ENCODE assay signal across 19 cellular contexts in the genomic region with DNA sequence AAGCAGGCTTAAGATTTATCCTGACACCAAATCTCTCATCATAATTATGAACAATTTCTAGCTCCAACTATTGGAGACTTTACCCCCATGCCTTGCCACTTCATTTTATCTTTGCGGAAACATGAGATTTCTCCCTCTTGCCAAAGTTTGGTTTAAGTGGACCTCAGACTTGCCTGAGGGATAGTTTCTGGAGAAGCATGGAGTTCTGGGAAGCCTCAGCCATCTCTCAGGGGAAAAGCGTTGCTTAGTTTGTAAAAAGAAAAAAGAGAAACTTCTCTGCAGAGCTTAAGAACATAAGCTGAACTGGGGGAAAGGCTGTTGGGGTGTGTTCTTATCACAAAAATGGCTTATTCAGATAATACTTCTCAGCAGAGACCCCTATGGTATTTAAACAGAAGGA.
A peak's percentile ranks its signal among the peaks of the same experiment; 100 is the strongest.
DNase-seq lines count a peak whose midpoint lies in the region; ATAC-seq and TF ChIP-seq lines count a peak whose summit lies in the region.
"Had no signal": no experiment of that assay in that cellular context is flagged by ENCODE, and none has a peak within 500 bp of the region (broad histone marks: within the 10 kb centered on the region; RNA-seq: fewer than 3 reads in every experiment).

No MANE protein-coding gene starts in this region.

- H3F3A ChIP-seq in neural progenitor cell (ENCODE audit: low read depth), result no peaks in the 10 kb centered on the region

- H4K20me1 ChIP-seq in neural progenitor cell (ENCODE audit: low read depth), result no peaks in the 10 kb centered on the region
- H4K20me1 ChIP-seq: BLaER1 had no signal

- no peaks in the 10 kb centered on the region for H3K4me1 ChIP-seq in neural progenitor cell
- H3K4me1 ChIP-seq: BLaER1 had no signal

- DNase-seq in RPMI7951 (ENCODE audit: low read depth) (peak; percentile 76), fibroblast of gingiva (ENCODE audit: low read depth) (peak; percentile 17), neural progenitor cell (ENCODE audit: low spot score) (no peak), stromal cell of bone marrow (ENCODE audit: low read depth) (peak; percentile 7), SIG-M5 treated with dmso at 0.1 percent for 504 hours (lab: John Stamatoyannopoulos, UW; ENCODE audit: unreplicated experiment) (no peak), putamen (ENCODE audit: low spot score) (no peak)
- no peak for DNase-seq in naive thymus-derived CD8-positive, alpha-beta T cell
- no peak for DNase-seq in activated CD4-positive, alpha-beta T cell treated with anti-CD3 and anti-CD28 coated beads, Interleukin-2, amount 50 U/mL, for 48 hours
- DNase-seq: 8988T; Calu3; CD8-positive, alpha-beta T cell; DMS79 treated with DMSO at 0.1 percent for 48 hours; GF-D8; H7; HFFc6 had no signal

- H3K79me2 ChIP-seq in neural progenitor cell (ENCODE audit: low read depth), result no peaks in the 10 kb centered on the region

- H3K4me3 Mint-ChIP-seq in neural progenitor cell, result no peak overlapping the region
- no peak overlapping the region for H3K4me3 Mint-ChIP-seq in naive thymus-derived CD8-positive, alpha-beta T cell
- H3K4me3 Mint-ChIP-seq: CD8-positive, alpha-beta T cell; GM23338; HFFc6 had no signal

- no peak overlapping the region for H3K9ac ChIP-seq in neural progenitor cell
- H3K9ac ChIP-seq: BLaER1 had no signal

- no peaks in the 10 kb centered on the region for H3K9me3 ChIP-seq in neural progenitor cell (ENCODE audit: low read depth)
- H3K9me3 ChIP-seq: BLaER1 had no signal

- peak overlapping the region; percentile 44 for H2AFZ ChIP-seq in neural progenitor cell (replicated peaks)
- H2AFZ ChIP-seq: GM23338 had no signal

- H3K4me2 ChIP-seq in neural progenitor cell, result no peak overlapping the region
- H3K4me2 ChIP-seq: BLaER1, GM23338 had no signal

- no peak overlapping the region for H3K27ac ChIP-seq in neural progenitor cell
- H3K27ac ChIP-seq: BLaER1, HL-60 had no signal

- no peaks in the 10 kb centered on the region for H3K36me3 ChIP-seq in neural progenitor cell
- H3K36me3 ChIP-seq: BLaER1 had no signal

- TF ChIP-seq CTCF in neural progenitor cell (IDR thresholded peaks at IDR 0.05), result no peak

- ATAC-seq in naive thymus-derived CD8-positive, alpha-beta T cell, result no peak
- ATAC-seq: CD8-positive, alpha-beta T cell; GM23338; HCT116 had no signal

- H3K27me3 Mint-ChIP-seq in neural progenitor cell (ENCODE audit: insufficient read depth, low read depth), result no peaks in the 10 kb centered on the region
- H3K27me3 Mint-ChIP-seq in naive thymus-derived CD8-positive, alpha-beta T cell, result no peaks in the 10 kb centered on the region

- H3K36me3 Mint-ChIP-seq in neural progenitor cell, result no peaks in the 10 kb centered on the region
- H3K36me3 Mint-ChIP-seq in naive thymus-derived CD8-positive, alpha-beta T cell, result no peaks in the 10 kb centered on the region
- H3K36me3 Mint-ChIP-seq: CD8-positive, alpha-beta T cell had no signal

- H3K9me3 Mint-ChIP-seq in neural progenitor cell, result no peaks in the 10 kb centered on the region
- H3K9me3 Mint-ChIP-seq in naive thymus-derived CD8-positive, alpha-beta T cell, result peaks cover 3 to 14% (median 6%) of the 10 kb centered on the region in 9 donors
- H3K9me3 Mint-ChIP-seq: GM23338 had no signal

- H3K4me3 ChIP-seq in neural progenitor cell, result no peak overlapping the region
- H3K4me3 ChIP-seq: BLaER1, GM23338 had no signal

- no peak overlapping the region for H3K27ac Mint-ChIP-seq in neural progenitor cell
- no peak overlapping the region for H3K27ac Mint-ChIP-seq in naive thymus-derived CD8-positive, alpha-beta T cell
- H3K27ac Mint-ChIP-seq: CD8-positive, alpha-beta T cell; GM23338; HFFc6 had no signal

- H3K4me1 Mint-ChIP-seq in neural progenitor cell, result peaks cover 13% of the 10 kb centered on the region
- no peaks in the 10 kb centered on the region for H3K4me1 Mint-ChIP-seq in naive thymus-derived CD8-positive, alpha-beta T cell

- H3K27me3 ChIP-seq in neural progenitor cell, result no peaks in the 10 kb centered on the region
- H3K27me3 ChIP-seq: BLaER1 had no signal

- POLR2A ChIA-PET in naive thymus-derived CD8-positive, alpha-beta T cell (lab: Charles Lee), result no interaction called here

Comparison
In these comparisons a context has a peak if more than half of its experiments do, and no peak if none do; other contexts are left out.
1. DNase-seq: peak in RPMI7951 (single experiment), fibroblast of gingiva (single experiment) and stromal cell of bone marrow (single experiment); none in neural progenitor cell (single experiment), SIG-M5 treated with dmso at 0.1 percent for 504 hours (single experiment), naive thymus-derived CD8-positive, alpha-beta T cell (0 of 10), putamen (single experiment) and activated CD4-positive, alpha-beta T cell treated with anti-CD3 and anti-CD28 coated beads, Interleukin-2, amount 50 U/mL, for 48 hours (0 of 2).